In genomic region chr18:62693659-62694058, GRCh38 we compare ENCODE assay signal across 1 cellular context.
A peak's percentile ranks its signal among the peaks of the same experiment; 100 is the strongest.
TF ChIP-seq lines count a peak whose summit lies in the region.

No MANE protein-coding gene starts in this region.

TF ChIP-seq in HepG2, 621 proteins besides CTCF, POLR2A, EP300 and RAD21 (continued from another document and continues in another):
- no peak for TF ChIP-seq ZNF318 (CRISPR knock-in tag; IDR thresholded peaks at IDR 0.05)
- no peak for TF ChIP-seq ZNF790 (CRISPR knock-in tag; IDR thresholded peaks at IDR 0.05; ENCODE audit: borderline replicate concordance)
- TF ChIP-seq MED1 (CRISPR knock-in tag; IDR thresholded peaks at IDR 0.05): 0 out of 2 replicates have a peak, but pooled peaks have one; percentile 29
- TF ChIP-seq, protein P1, sequence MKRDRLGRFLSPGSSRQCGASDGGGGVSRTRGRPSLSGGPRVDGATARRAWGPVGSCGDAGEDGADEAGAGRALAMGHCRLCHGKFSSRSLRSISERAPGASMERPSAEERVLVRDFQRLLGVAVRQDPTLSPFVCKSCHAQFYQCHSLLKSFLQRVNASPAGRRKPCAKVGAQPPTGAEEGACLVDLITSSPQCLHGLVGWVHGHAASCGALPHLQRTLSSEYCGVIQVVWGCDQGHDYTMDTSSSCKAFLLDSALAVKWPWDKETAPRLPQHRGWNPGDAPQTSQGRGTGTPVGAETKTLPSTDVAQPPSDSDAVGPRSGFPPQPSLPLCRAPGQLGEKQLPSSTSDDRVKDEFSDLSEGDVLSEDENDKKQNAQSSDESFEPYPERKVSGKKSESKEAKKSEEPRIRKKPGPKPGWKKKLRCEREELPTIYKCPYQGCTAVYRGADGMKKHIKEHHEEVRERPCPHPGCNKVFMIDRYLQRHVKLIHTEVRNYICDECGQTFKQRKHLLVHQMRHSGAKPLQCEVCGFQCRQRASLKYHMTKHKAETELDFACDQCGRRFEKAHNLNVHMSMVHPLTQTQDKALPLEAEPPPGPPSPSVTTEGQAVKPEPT (CRISPR knock-in tag; IDR thresholded peaks at IDR 0.05; ENCODE audit: low read depth): no peak
- TF ChIP-seq ZNF207 (IDR thresholded peaks at IDR 0.05; ENCODE audit: borderline replicate concordance): no peak
- TF ChIP-seq ZNF432 (CRISPR knock-in tag; IDR thresholded peaks at IDR 0.05; ENCODE audit: borderline replicate concordance): no peak
- TF ChIP-seq HNF4A (CRISPR knock-in tag; IDR thresholded peaks at IDR 0.05): peak; percentile 71
- no peak for TF ChIP-seq TOPORS (CRISPR knock-in tag; IDR thresholded peaks at IDR 0.05)
- no peak for TF ChIP-seq ZNF446 (CRISPR knock-in tag; IDR thresholded peaks at IDR 0.05)
- TF ChIP-seq, protein P2, sequence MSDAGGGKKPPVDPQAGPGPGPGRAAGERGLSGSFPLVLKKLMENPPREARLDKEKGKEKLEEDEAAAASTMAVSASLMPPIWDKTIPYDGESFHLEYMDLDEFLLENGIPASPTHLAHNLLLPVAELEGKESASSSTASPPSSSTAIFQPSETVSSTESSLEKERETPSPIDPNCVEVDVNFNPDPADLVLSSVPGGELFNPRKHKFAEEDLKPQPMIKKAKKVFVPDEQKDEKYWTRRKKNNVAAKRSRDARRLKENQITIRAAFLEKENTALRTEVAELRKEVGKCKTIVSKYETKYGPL (CRISPR knock-in tag; IDR thresholded peaks at IDR 0.05): no peak
- no peak for TF ChIP-seq SP2 (CRISPR knock-in tag; IDR thresholded peaks at IDR 0.05)
- TF ChIP-seq HHEX (CRISPR knock-in tag; IDR thresholded peaks at IDR 0.05): no peak
- peak; percentile 79 for TF ChIP-seq ARID5B (CRISPR knock-in tag; IDR thresholded peaks at IDR 0.05)
- TF ChIP-seq ZNF737 (CRISPR knock-in tag; IDR thresholded peaks at IDR 0.05; ENCODE audit: borderline replicate concordance): no peak
- TF ChIP-seq RFXAP (CRISPR knock-in tag; IDR thresholded peaks at IDR 0.05; ENCODE audit: borderline replicate concordance): no peak
- TF ChIP-seq MTF1 (CRISPR knock-in tag; IDR thresholded peaks at IDR 0.05): no peak
- TF ChIP-seq NR2F1 (CRISPR knock-in tag; IDR thresholded peaks at IDR 0.05): peak in 1 of 2 experiments; percentile 36; a peak in 1 of 4 replicates
- TF ChIP-seq CAMTA2 (CRISPR knock-in tag; IDR thresholded peaks at IDR 0.05; ENCODE audit: borderline replicate concordance): no peak
- TF ChIP-seq ZNF142 (CRISPR knock-in tag; IDR thresholded peaks at IDR 0.05): no peak
- TF ChIP-seq NPAS2 (CRISPR knock-in tag; IDR thresholded peaks at IDR 0.05; ENCODE audit: borderline replicate concordance): no peak
- no peak for TF ChIP-seq ZC3H4 (CRISPR knock-in tag; IDR thresholded peaks at IDR 0.05; ENCODE audit: borderline replicate concordance)
- TF ChIP-seq, protein P3, sequence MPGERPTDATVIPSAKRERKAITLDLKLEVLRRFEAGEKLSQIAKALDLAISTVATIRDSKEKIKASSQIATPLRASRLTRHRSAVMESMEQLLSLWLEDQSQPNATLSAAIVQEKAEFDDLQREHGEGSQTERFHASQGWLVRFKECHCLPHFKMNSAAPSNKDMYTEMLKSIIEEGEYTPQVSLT (CRISPR knock-in tag; IDR thresholded peaks at IDR 0.05; ENCODE audit: borderline replicate concordance, low read depth): no peak
- no peak for TF ChIP-seq RAD51 (IDR thresholded peaks at IDR 0.05; ENCODE audit: borderline replicate concordance)
- no peak for TF ChIP-seq ZNF224 (CRISPR knock-in tag; IDR thresholded peaks at IDR 0.05)
- TF ChIP-seq ZFAT (CRISPR knock-in tag; conservative IDR thresholded peaks at IDR 0.05): no peak
- TF ChIP-seq KDM6A (CRISPR knock-in tag; IDR thresholded peaks at IDR 0.05; ENCODE audit: low read depth): no peak
- TF ChIP-seq ZNF777 (CRISPR knock-in tag; IDR thresholded peaks at IDR 0.05): no peak
- TF ChIP-seq SAP130 (CRISPR knock-in tag; IDR thresholded peaks at IDR 0.05; ENCODE audit: low read depth): peak; percentile 25; the same call in 1 of the 2 replicates
- peak; percentile 71; the same call in 1 of the 2 replicates for TF ChIP-seq SALL1 (CRISPR knock-in tag; IDR thresholded peaks at IDR 0.05)
- TF ChIP-seq RCOR2 (CRISPR knock-in tag; IDR thresholded peaks at IDR 0.05): 0 out of 2 replicates have a peak, but pooled peaks have one; percentile 34
- no peak for TF ChIP-seq EEA1 (CRISPR knock-in tag; IDR thresholded peaks at IDR 0.05; ENCODE audit: borderline replicate concordance)
- no peak for TF ChIP-seq ZSCAN22 (CRISPR knock-in tag; IDR thresholded peaks at IDR 0.05)
- peak; percentile 61; the same call in 1 of the 2 replicates for TF ChIP-seq ZMYM4 (CRISPR knock-in tag; IDR thresholded peaks at IDR 0.05)
- 0 out of 2 replicates have a peak, but pooled peaks have one; percentile 15 for TF ChIP-seq ZMYM3 (CRISPR knock-in tag; IDR thresholded peaks at IDR 0.05)
- no peak for TF ChIP-seq RORA (CRISPR knock-in tag; IDR thresholded peaks at IDR 0.05)
- TF ChIP-seq LBX2 (CRISPR knock-in tag; IDR thresholded peaks at IDR 0.05; ENCODE audit: borderline replicate concordance): no peak
- TF ChIP-seq ATF1 (CRISPR knock-in tag; IDR thresholded peaks at IDR 0.05): no peak
- TF ChIP-seq BORCS8-MEF2B (CRISPR knock-in tag; IDR thresholded peaks at IDR 0.05): no peak
- TF ChIP-seq PHF21A (CRISPR knock-in tag; IDR thresholded peaks at IDR 0.05): no peak
- no peak for TF ChIP-seq ZNF589 (CRISPR knock-in tag; conservative IDR thresholded peaks at IDR 0.05)
- no peak for TF ChIP-seq SP5 (CRISPR knock-in tag; IDR thresholded peaks at IDR 0.05; ENCODE audit: borderline replicate concordance, low read depth)
- TF ChIP-seq CREB1 (IDR thresholded peaks at IDR 0.05): no peak
- TF ChIP-seq CREB1 (CRISPR knock-in tag; IDR thresholded peaks at IDR 0.05): peak; percentile 42; the same call in 1 of the 2 replicates
